27 cellular contexts compared by ENCODE assay signal in genomic region chr4:112668131-112668530, GRCh38.
"Had no signal": no experiment of that assay in that cellular context is flagged by ENCODE, and none has a peak within 500 bp of the region (broad histone marks: within the 10 kb centered on the region; RNA-seq: fewer than 3 reads in every experiment).

No MANE protein-coding gene starts in this region.

- H3K27me3 Mint-ChIP-seq: activated CD4-positive, alpha-beta memory T cell treated with anti-CD3 and anti-CD28 coated beads, Interleukin-2, amount 10 ng/mL, durations not matched to agents 7 days and 5 days; activated CD4-positive, alpha-beta T cell treated with anti-CD3 and anti-CD28 coated beads, Interleukin-2, amount 10 ng/mL, durations not matched to agents 7 days and 5 days; activated naive CD4-positive, alpha-beta T cell treated with anti-CD3 and anti-CD28 coated beads, Interleukin-2, amount 10 ng/mL, durations not matched to agents 7 days and 5 days; activated T-cell treated with anti-CD3 and anti-CD28 coated beads, Interleukin-2, amount 50 U/mL, for 24 hours; brain had no signal

- H3K27me3 ChIP-seq: ascending aorta, breast epithelium, cardiac muscle cell, colonic mucosa, heart left ventricle had no signal

- ATAC-seq: activated naive CD4-positive, alpha-beta T cell treated with anti-CD3 and anti-CD28 coated beads, Interleukin-2, amount 50 U/mL, for 72 hours; activated T-cell treated with anti-CD3 and anti-CD28 coated beads, Interleukin-2, amount 50 U/mL, for 72 hours; esophagus mucosa; heart left ventricle had no signal

- H3K36me3 Mint-ChIP-seq: activated naive CD4-positive, alpha-beta T cell treated with anti-CD3 and anti-CD28 coated beads, Interleukin-2, amount 10 ng/mL, durations not matched to agents 7 days and 5 days; activated naive CD4-positive, alpha-beta T cell treated with anti-CD3 and anti-CD28 coated beads, Interleukin-2, amount 50 U/mL, for 72 hours; activated naive CD8-positive, alpha-beta T cell treated with anti-CD3 and anti-CD28 coated beads, Interleukin-2, amount 10 ng/mL, durations not matched to agents 7 days and 5 days; brain had no signal

- H3K4me1 Mint-ChIP-seq: activated CD4-positive, alpha-beta memory T cell treated with anti-CD3 and anti-CD28 coated beads, Interleukin-2, amount 10 ng/mL, durations not matched to agents 7 days and 5 days; activated CD4-positive, alpha-beta T cell treated with anti-CD3 and anti-CD28 coated beads, Interleukin-2, amount 10 ng/mL, durations not matched to agents 7 days and 5 days; activated naive CD4-positive, alpha-beta T cell treated with anti-CD3 and anti-CD28 coated beads, Interleukin-2, amount 10 ng/mL, durations not matched to agents 7 days and 5 days; activated naive CD8-positive, alpha-beta T cell treated with anti-CD3 and anti-CD28 coated beads, Interleukin-2, amount 10 ng/mL, durations not matched to agents 7 days and 5 days had no signal

- H3K36me3 ChIP-seq: ascending aorta, breast epithelium, cardiac muscle cell, colonic mucosa, heart left ventricle had no signal

- H3K4me1 ChIP-seq: ascending aorta, breast epithelium, colonic mucosa had no signal

- H3K4me3 Mint-ChIP-seq: activated CD4-positive, alpha-beta memory T cell treated with anti-CD3 and anti-CD28 coated beads, Interleukin-2, amount 10 ng/mL, durations not matched to agents 7 days and 5 days; activated CD4-positive, alpha-beta T cell treated with anti-CD3 and anti-CD28 coated beads, Interleukin-2, amount 10 ng/mL, durations not matched to agents 7 days and 5 days; activated naive CD4-positive, alpha-beta T cell treated with anti-CD3 and anti-CD28 coated beads, Interleukin-2, amount 10 ng/mL, durations not matched to agents 7 days and 5 days; activated naive CD8-positive, alpha-beta T cell treated with anti-CD3 and anti-CD28 coated beads, Interleukin-2, amount 10 ng/mL, durations not matched to agents 7 days and 5 days; activated T-cell treated with anti-CD3 and anti-CD28 coated beads, Interleukin-2, amount 50 U/mL, for 24 hours; activated T-cell treated with anti-CD3 and anti-CD28 coated beads, Interleukin-2, amount 50 U/mL, for 72 hours; brain had no signal

- DNase-seq: activated CD4-positive, alpha-beta memory T cell treated with anti-CD3 and anti-CD28 coated beads, Interleukin-2, amount 10 ng/mL, durations not matched to agents 7 days and 5 days; activated CD4-positive, alpha-beta T cell treated with anti-CD3 and anti-CD28 coated beads for 1 hour; activated CD4-positive, alpha-beta T cell treated with anti-CD3 and anti-CD28 coated beads for 4 hours; activated CD4-positive, alpha-beta T cell treated with anti-CD3 and anti-CD28 coated beads, Interleukin-2, amount 10 ng/mL, durations not matched to agents 7 days and 5 days; activated CD4-positive, alpha-beta T cell treated with anti-CD3 and anti-CD28 coated beads, Interleukin-2, amount 50 U/mL, for 4 hours; activated CD8-positive, alpha-beta memory T cell treated with anti-CD3 and anti-CD28 coated beads, Interleukin-2, amount 50 U/mL, for 48 hours; activated gamma-delta T cell; activated naive CD4-positive, alpha-beta T cell; activated naive CD4-positive, alpha-beta T cell treated with anti-CD3 and anti-CD28 coated beads, Interleukin-2, amount 10 ng/mL, durations not matched to agents 7 days and 5 days; activated naive CD8-positive, alpha-beta T cell treated with anti-CD3 and anti-CD28 coated beads, Interleukin-2, amount 10 ng/mL, durations not matched to agents 7 days and 5 days; activated T-cell treated with anti-CD3 and anti-CD28 coated beads for 4 hours; activated T-cell treated with anti-CD3 and anti-CD28 coated beads, Interleukin-2, amount 50 U/mL, for 24 hours; activated T-cell treated with anti-CD3 and anti-CD28 coated beads, Interleukin-2, amount 50 U/mL, for 72 hours; central memory CD4-positive, alpha-beta T cell; cerebellar nuclear complex; colonic mucosa; effector CD8-positive, alpha-beta T cell; foreskin fibroblast; glutamatergic neuron; heart left ventricle; T-helper 2 cell had no signal

- H3K9me3 Mint-ChIP-seq: activated CD4-positive, alpha-beta memory T cell treated with anti-CD3 and anti-CD28 coated beads, Interleukin-2, amount 10 ng/mL, durations not matched to agents 7 days and 5 days; activated CD4-positive, alpha-beta T cell treated with anti-CD3 and anti-CD28 coated beads, Interleukin-2, amount 10 ng/mL, durations not matched to agents 7 days and 5 days; activated naive CD4-positive, alpha-beta T cell treated with anti-CD3 and anti-CD28 coated beads, Interleukin-2, amount 10 ng/mL, durations not matched to agents 7 days and 5 days; activated naive CD4-positive, alpha-beta T cell treated with anti-CD3 and anti-CD28 coated beads, Interleukin-2, amount 50 U/mL, for 72 hours; activated naive CD8-positive, alpha-beta T cell treated with anti-CD3 and anti-CD28 coated beads, Interleukin-2, amount 10 ng/mL, durations not matched to agents 7 days and 5 days; activated T-cell treated with anti-CD3 and anti-CD28 coated beads, Interleukin-2, amount 50 U/mL, for 24 hours; activated T-cell treated with anti-CD3 and anti-CD28 coated beads, Interleukin-2, amount 50 U/mL, for 72 hours; brain had no signal

- H3K27ac ChIP-seq: ascending aorta, breast epithelium, cardiac muscle cell, colonic mucosa, heart left ventricle had no signal

- H3K27ac Mint-ChIP-seq: activated CD4-positive, alpha-beta memory T cell treated with anti-CD3 and anti-CD28 coated beads, Interleukin-2, amount 10 ng/mL, durations not matched to agents 7 days and 5 days; activated CD4-positive, alpha-beta T cell treated with anti-CD3 and anti-CD28 coated beads, Interleukin-2, amount 10 ng/mL, durations not matched to agents 7 days and 5 days; activated naive CD4-positive, alpha-beta T cell treated with anti-CD3 and anti-CD28 coated beads, Interleukin-2, amount 10 ng/mL, durations not matched to agents 7 days and 5 days; activated naive CD8-positive, alpha-beta T cell treated with anti-CD3 and anti-CD28 coated beads, Interleukin-2, amount 10 ng/mL, durations not matched to agents 7 days and 5 days; activated T-cell treated with anti-CD3 and anti-CD28 coated beads, Interleukin-2, amount 50 U/mL, for 24 hours; activated T-cell treated with anti-CD3 and anti-CD28 coated beads, Interleukin-2, amount 50 U/mL, for 72 hours; brain had no signal

- H3K4me3 ChIP-seq: ascending aorta, breast epithelium, cardiac muscle cell, colonic mucosa, heart left ventricle had no signal
